21 cellular contexts compared by ENCODE assay signal in the genomic region with DNA sequence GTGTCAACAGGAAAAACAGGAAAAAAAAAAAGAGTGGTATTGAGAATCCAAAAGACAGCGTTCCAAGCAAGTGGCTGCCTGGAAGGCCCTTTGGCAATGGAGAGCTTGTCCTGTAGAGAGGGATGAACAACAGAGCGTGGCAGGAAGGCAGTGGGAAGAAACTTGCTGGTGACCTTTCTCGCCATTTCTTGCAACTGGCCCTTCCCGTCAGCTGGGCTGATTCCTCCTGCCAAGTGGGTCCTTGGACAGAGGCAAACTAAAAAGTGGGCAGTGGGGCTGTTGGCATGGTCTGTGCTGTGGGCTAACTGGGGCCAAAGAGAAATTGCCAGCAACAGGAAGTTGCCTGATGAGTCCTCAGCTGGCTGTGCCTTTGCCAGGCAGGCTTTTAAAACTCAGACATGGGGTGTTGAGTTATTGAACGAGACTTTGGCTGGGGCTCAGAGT. TPM values are rescaled to one million over a fixed set of nuclear protein-coding genes. Genes with fewer than 3 reads are reported as not detected.
A peak's percentile ranks its signal among the peaks of the same experiment; 100 is the strongest.
DNase-seq lines count a peak whose midpoint lies in the region; ATAC-seq and TF ChIP-seq lines count a peak whose summit lies in the region.
"Had no signal": no experiment of that assay in that cellular context is flagged by ENCODE, and none has a peak within 500 bp of the region (broad histone marks: within the 10 kb centered on the region; RNA-seq: fewer than 3 reads in every experiment).

No MANE protein-coding gene starts in this region.

- H3K4me1 ChIP-seq in right cardiac atrium (ENCODE audit: control insufficient read depth, insufficient read depth, low read length) (no peaks in the 10 kb centered on the region), sigmoid colon (peaks cover 0 to 14% (median 6%) of the 10 kb centered on the region in 4 donors)
- H3K4me1 ChIP-seq: colonic mucosa, upper lobe of right lung had no signal

- no peak for TF ChIP-seq CTCF in sigmoid colon (IDR thresholded peaks at IDR 0.05)
- TF ChIP-seq CTCF in CD4-positive, alpha-beta T cell (IDR thresholded peaks at IDR 0.05) = no peak

- H3K27me3 Mint-ChIP-seq in activated CD4-positive, alpha-beta memory T cell treated with anti-CD3 and anti-CD28 coated beads for 36 hours = peaks cover 6% of the 10 kb centered on the region
- H3K27me3 Mint-ChIP-seq in CD4-positive, alpha-beta T cell = no peaks in the 10 kb centered on the region

- H3K36me3 ChIP-seq in MG63 (no peaks in the 10 kb centered on the region), sigmoid colon (no peaks in the 10 kb centered on the region)
- H3K36me3 ChIP-seq: colonic mucosa, upper lobe of right lung had no signal

- H3K27ac ChIP-seq in right cardiac atrium (ENCODE audit: low read length) (no peak overlapping the region), sigmoid colon (peak overlapping the region in 3 of 4 donors; percentile 15 to 30 (median 29))
- no peak overlapping the region for H3K27ac ChIP-seq in CD4-positive, alpha-beta T cell (ENCODE audit: low read depth, low read length)
- H3K27ac ChIP-seq: colonic mucosa, upper lobe of right lung had no signal

- H3K4me1 Mint-ChIP-seq in activated CD4-positive, alpha-beta memory T cell treated with anti-CD3 and anti-CD28 coated beads for 36 hours (ENCODE audit: low read depth) = peaks cover 16% of the 10 kb centered on the region
- peaks cover 6% of the 10 kb centered on the region for H3K4me1 Mint-ChIP-seq in CD4-positive, alpha-beta T cell (ENCODE audit: low read depth)

- H3K36me3 Mint-ChIP-seq in activated CD4-positive, alpha-beta memory T cell treated with anti-CD3 and anti-CD28 coated beads for 36 hours = peaks cover 3% of the 10 kb centered on the region
- H3K36me3 Mint-ChIP-seq in CD4-positive, alpha-beta T cell (ENCODE audit: low read depth) = no peaks in the 10 kb centered on the region
- H3K36me3 Mint-ChIP-seq: activated naive CD8-positive, alpha-beta T cell treated with anti-CD3 and anti-CD28 coated beads, Interleukin-2, amount 10 ng/mL, durations not matched to agents 7 days and 5 days had no signal

- no peaks in the 10 kb centered on the region for H3K9me3 ChIP-seq in MG63
- H3K9me3 ChIP-seq in right cardiac atrium (ENCODE audit: control insufficient read depth, low read length) = no peaks in the 10 kb centered on the region
- no peaks in the 10 kb centered on the region for H3K9me3 ChIP-seq in sigmoid colon
- no peaks in the 10 kb centered on the region for H3K9me3 ChIP-seq in CD4-positive, alpha-beta T cell (ENCODE audit: control insufficient read depth, low read length)
- H3K9me3 ChIP-seq: colonic mucosa, upper lobe of right lung had no signal

- no peaks in the 10 kb centered on the region for H3K27me3 ChIP-seq in MG63
- H3K27me3 ChIP-seq in right cardiac atrium (ENCODE audit: control insufficient read depth, insufficient read depth) = no peaks in the 10 kb centered on the region
- no peaks in the 10 kb centered on the region for H3K27me3 ChIP-seq in sigmoid colon
- no peaks in the 10 kb centered on the region for H3K27me3 ChIP-seq in CD4-positive, alpha-beta T cell (ENCODE audit: control insufficient read depth, insufficient read depth, low read length)
- H3K27me3 ChIP-seq: colonic mucosa, upper lobe of right lung had no signal

- no peak for TF ChIP-seq POLR2A in sigmoid colon (IDR thresholded peaks at IDR 0.05)

- TF ChIP-seq EP300 in sigmoid colon (IDR thresholded peaks at IDR 0.05) = no peak

- DNase-seq in MG63 (peak; percentile 81), anterior cingulate cortex (lab: John Stamatoyannopoulos, UW) (peak in 49 of 58 donors; percentile 12 to 90 (median 45)), right cardiac atrium (peak in 1 of 3 donors; percentile 30), sigmoid colon (no peak), COR-L47 (lab: John Stamatoyannopoulos, UW) (no peak)
- no peak for DNase-seq in activated CD4-positive, alpha-beta memory T cell treated with anti-CD3 and anti-CD28 coated beads for 36 hours
- no peak for DNase-seq in CD4-positive, alpha-beta T cell
- DNase-seq: activated CD4-positive, alpha-beta T cell treated with anti-CD3 and anti-CD28 coated beads, Interleukin-2, amount 50 U/mL, for 48 hours; activated naive CD8-positive, alpha-beta T cell treated with anti-CD3 and anti-CD28 coated beads, Interleukin-2, amount 10 ng/mL, durations not matched to agents 7 days and 5 days; activated T-cell treated with anti-CD3 and anti-CD28 coated beads, Interleukin-2, amount 50 U/mL, for 4 hours; colonic mucosa; IMR-90; kidney; MV-4-11; NCI-H774; SW 1271; upper lobe of right lung had no signal

- no peaks in the 10 kb centered on the region for H3K9me3 Mint-ChIP-seq in activated CD4-positive, alpha-beta memory T cell treated with anti-CD3 and anti-CD28 coated beads for 36 hours
- no peaks in the 10 kb centered on the region for H3K9me3 Mint-ChIP-seq in CD4-positive, alpha-beta T cell
- H3K9me3 Mint-ChIP-seq: activated naive CD8-positive, alpha-beta T cell treated with anti-CD3 and anti-CD28 coated beads, Interleukin-2, amount 10 ng/mL, durations not matched to agents 7 days and 5 days; activated T-cell treated with anti-CD3 and anti-CD28 coated beads, Interleukin-2, amount 50 U/mL, for 4 hours had no signal

- POLR2A ChIA-PET in activated CD4-positive, alpha-beta memory T cell treated with anti-CD3 and anti-CD28 coated beads for 36 hours (lab: Charles Lee) = no interaction called here
- POLR2A ChIA-PET in CD4-positive, alpha-beta T cell (lab: Charles Lee) = no interaction called here

- CTCF ChIA-PET in activated CD4-positive, alpha-beta memory T cell treated with anti-CD3 and anti-CD28 coated beads for 36 hours (lab: Charles Lee) = no interaction called here
- CTCF ChIA-PET in CD4-positive, alpha-beta T cell (lab: Charles Lee) = no interaction called here

- WGBS in right cardiac atrium = 72% methylated on average over 5 of the region's 5 CpGs
- 92 to 93% methylated on average over 5 of the region's 5 CpGs for WGBS in sigmoid colon, 2 donors

- peak; percentile 19 to 31 for ATAC-seq in right cardiac atrium
- ATAC-seq in HG02610 (IDR thresholded peaks at IDR 0.05; ENCODE audit: unreplicated experiment) = no peak
- no peak for ATAC-seq in CD4-positive, alpha-beta T cell (ENCODE audit: poor library complexity)
- ATAC-seq: activated T-cell treated with anti-CD3 and anti-CD28 coated beads, Interleukin-2, amount 50 U/mL, for 4 hours; upper lobe of right lung had no signal

- H3K4me3 Mint-ChIP-seq in activated CD4-positive, alpha-beta memory T cell treated with anti-CD3 and anti-CD28 coated beads for 36 hours = no peak overlapping the region
- no peak overlapping the region for H3K4me3 Mint-ChIP-seq in CD4-positive, alpha-beta T cell
- H3K4me3 Mint-ChIP-seq: activated naive CD8-positive, alpha-beta T cell treated with anti-CD3 and anti-CD28 coated beads, Interleukin-2, amount 10 ng/mL, durations not matched to agents 7 days and 5 days; activated T-cell treated with anti-CD3 and anti-CD28 coated beads, Interleukin-2, amount 50 U/mL, for 4 hours had no signal

- intact Hi-C loops in right cardiac atrium (cut with DNase I) (no loop called here), sigmoid colon (cut with DNase I) (no loop called here)
- intact Hi-C loops in activated CD4-positive, alpha-beta memory T cell treated with anti-CD3 and anti-CD28 coated beads for 36 hours (cut with micrococcal nuclease) = loop anchor here (5.0 kb wide), 1 partner anchor 868 kb away; no protein-coding TSS in a partner anchor
- intact Hi-C loops in CD4-positive, alpha-beta T cell (cut with DNase I, micrococcal nuclease) = no loop called here

- H3K4me3 ChIP-seq in MG63 = no peak overlapping the region
- H3K4me3 ChIP-seq in right cardiac atrium (ENCODE audit: low read length) = no peak overlapping the region
- no peak overlapping the region for H3K4me3 ChIP-seq in sigmoid colon
- H3K4me3 ChIP-seq: colonic mucosa, smooth muscle cell, upper lobe of right lung had no signal

- H3K27ac Mint-ChIP-seq in activated CD4-positive, alpha-beta memory T cell treated with anti-CD3 and anti-CD28 coated beads for 36 hours = no peak overlapping the region
- no peak overlapping the region for H3K27ac Mint-ChIP-seq in CD4-positive, alpha-beta T cell
- H3K27ac Mint-ChIP-seq: activated naive CD8-positive, alpha-beta T cell treated with anti-CD3 and anti-CD28 coated beads, Interleukin-2, amount 10 ng/mL, durations not matched to agents 7 days and 5 days had no signal

RNA-seq across cellular contexts. Expression of a gene that starts 43.9 kb away (rescaled TPM):
- not detected in 2 replicates for total RNA-seq in MG63 (2014; rRNA removed; shearing (Covaris generic); ENCODE audit: low replicate concordance)
- total RNA-seq in right cardiac atrium (not detected), sigmoid colon (not detected)
- polyA plus RNA-seq in right cardiac atrium (not detected), sigmoid colon (not detected)
- total RNA-seq in activated CD4-positive, alpha-beta memory T cell treated with anti-CD3 and anti-CD28 coated beads for 36 hours = not detected
- total RNA-seq in CD4-positive, alpha-beta T cell = not detected
- total RNA-seq: activated naive CD8-positive, alpha-beta T cell treated with anti-CD3 and anti-CD28 coated beads, Interleukin-2, amount 10 ng/mL, durations not matched to agents 7 days and 5 days; activated T-cell treated with anti-CD3 and anti-CD28 coated beads, Interleukin-2, amount 50 U/mL, for 4 hours; colonic mucosa; epithelial cell of proximal tubule; IMR-90; kidney; omental fat pad; smooth muscle cell; upper lobe of right lung had no signal
- polyA plus RNA-seq: IMR-90, smooth muscle cell had no signal

Comparison
In these comparisons a context has a peak if more than half of its experiments do, and no peak if none do; other contexts are left out.
1. DNase-seq: peak in MG63 (single experiment) and anterior cingulate cortex (49 of 58); none in sigmoid colon (single experiment), activated CD4-positive, alpha-beta memory T cell treated with anti-CD3 and anti-CD28 coated beads for 36 hours (single experiment), COR-L47 (single experiment) and CD4-positive, alpha-beta T cell (0 of 10).
2. ATAC-seq: peak in right cardiac atrium (2 of 2); none in HG02610 (single experiment) and CD4-positive, alpha-beta T cell (single experiment).
3. H3K27ac ChIP-seq: peak in sigmoid colon (3 of 4); none in right cardiac atrium (single experiment) and CD4-positive, alpha-beta T cell (single experiment).